Comparison of ENCODE assay signal across 19 cellular contexts in the genomic region with DNA sequence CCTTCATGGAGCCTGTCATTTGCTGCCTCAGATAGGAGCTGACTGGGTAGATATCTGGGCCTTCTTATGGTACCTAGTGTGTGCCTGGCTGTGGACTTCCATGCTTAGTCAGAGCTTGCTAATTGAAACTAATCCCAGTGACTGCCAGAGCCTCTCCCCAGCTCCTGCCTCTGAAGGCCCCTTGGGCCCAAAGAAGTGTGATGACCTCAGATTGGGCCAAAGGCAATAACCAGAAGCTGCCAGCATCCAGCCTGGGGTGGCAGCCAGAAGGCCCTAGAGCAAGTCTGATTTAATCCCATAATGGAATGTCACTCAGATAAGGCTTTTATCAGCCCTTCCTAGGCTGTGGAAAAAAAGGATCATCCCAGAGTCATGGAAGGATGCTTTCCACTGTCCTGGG. TPM values are rescaled to one million over a fixed set of nuclear protein-coding genes. Genes with fewer than 3 reads are reported as not detected.
DNase-seq lines count a peak whose midpoint lies in the region; ATAC-seq, FAIRE-seq and TF ChIP-seq lines count a peak whose summit lies in the region.
"Had no signal": no experiment of that assay in that cellular context is flagged by ENCODE, and none has a peak within 500 bp of the region (broad histone marks: within the 10 kb centered on the region; RNA-seq: fewer than 3 reads in every experiment).

No MANE protein-coding gene starts in this region.

- intact Hi-C loops in K562 (cut with micrococcal nuclease), result no loop called here

- H3K36me3 ChIP-seq in K562 (ENCODE audit: control insufficient read depth, insufficient read depth, low read length), result no peaks in the 10 kb centered on the region
- H3K36me3 ChIP-seq: SJSA1, upper lobe of left lung had no signal

- peaks cover 4 to 5% of the 10 kb centered on the region in 2 experiments; a peak in 2 of 5 replicates for H3K4me1 ChIP-seq in K562 (replicated peaks in 1 of 2; ENCODE audit: control insufficient read depth in 2 of 2, insufficient read depth in 2 of 2, low read length in 2 of 2)
- H3K4me1 ChIP-seq: upper lobe of left lung had no signal

- H3K27me3 ChIP-seq in K562 (ENCODE audit: control insufficient read depth in 2 of 2, insufficient read depth in 2 of 2, low read length in 2 of 2), result peaks cover 0 to 5% of the 10 kb centered on the region in 2 experiments; a peak in 2 of 5 replicates
- H3K27me3 ChIP-seq: SJSA1, upper lobe of left lung had no signal

- H3K4me2 ChIP-seq in K562 (ENCODE audit: insufficient read depth, low read length), result no peak overlapping the region

- no peak for TF ChIP-seq POLR2A in K562 (conservative IDR thresholded peaks at IDR 0.05)

- ATAC-seq in K562, result 0 out of 3 replicates have a peak, but pooled peaks have one; percentile 17
- ATAC-seq in HG03457 (IDR thresholded peaks at IDR 0.05; ENCODE audit: unreplicated experiment), result no peak

- no peak overlapping the region for H3K27ac Mint-ChIP-seq in HFFc6

- no peaks in the 10 kb centered on the region for H4K20me1 ChIP-seq in K562 (replicated peaks; ENCODE audit: control insufficient read depth, insufficient read depth, low read length)

- peaks cover 5% of the 10 kb centered on the region for H3K36me3 Mint-ChIP-seq in HFFc6 (ENCODE audit: low read depth)

- no peak overlapping the region for H3K4me3 Mint-ChIP-seq in HFFc6

- H3K9me3 ChIP-seq in K562 (replicated peaks; ENCODE audit: control insufficient read depth, insufficient read depth, low read depth, low read length), result 0 out of 2 replicates have a peak, but pooled peaks cover 3% of the 10 kb centered on the region
- H3K9me3 ChIP-seq: upper lobe of left lung had no signal

- no TSS peak for BruUV-seq in K562 (replicated peaks; lab: Mats Ljungman, UMichigan)

- no peak overlapping the region for H3K4me3 ChIP-seq in K562
- H3K4me3 ChIP-seq: SJSA1, upper lobe of left lung had no signal

- TF ChIP-seq CTCF in HFFc6 (IDR thresholded peaks at IDR 0.05), result no peak
- no peak for TF ChIP-seq CTCF in K562 (IDR thresholded peaks at IDR 0.05 in 2 of 3, conservative IDR thresholded peaks at IDR 0.05 in 1 of 3; ENCODE audit: insufficient read depth in 2 of 3, low read depth in 1 of 3, low read length in 3 of 3)

- no peak for TF ChIP-seq EP300 in K562 (IDR thresholded peaks at IDR 0.05; ENCODE audit: low read length)

- peaks cover 15% of the 10 kb centered on the region for H3K9me3 Mint-ChIP-seq in HFFc6

- no peak for TF ChIP-seq RAD21 in K562 (CRISPR knock-in tag; conservative IDR thresholded peaks at IDR 0.05 in 1 of 2, IDR thresholded peaks at IDR 0.05 in 1 of 2)

- H3K9ac ChIP-seq in K562 (ENCODE audit: insufficient read depth in 1 of 2, low read depth in 2 of 2, low read length in 2 of 2), result no peak overlapping the region

- H3K27me3 Mint-ChIP-seq in HFFc6 (ENCODE audit: insufficient read depth), result peaks cover 7% of the 10 kb centered on the region

- H3K4me1 Mint-ChIP-seq in HFFc6 (ENCODE audit: low read depth), result peaks cover 16% of the 10 kb centered on the region

- H3K79me2 ChIP-seq in K562 (ENCODE audit: control insufficient read depth, insufficient read depth, low read length), result no peaks in the 10 kb centered on the region

- H3K9me1 ChIP-seq in K562 (ENCODE audit: control insufficient read depth, insufficient read depth, low read length), result no peaks in the 10 kb centered on the region

- in situ Hi-C loops in K562 (cut with MboI), result no loop called here

- POLR2A ChIA-PET in K562 (lab: Yijun Ruan, JAX), result interaction anchor here (0.9 kb wide), 1 partner anchor 19 kb away, joined by 3 read pairs; no protein-coding TSS in a partner anchor

- DNase-seq in A172 (ENCODE audit: low spot score) (peak; percentile 65), HFFc6 (peak; percentile 59), K562 (ENCODE audit: extremely low read depth in 1 of 4, low spot score in 3 of 4) (peak in 1 of 4 experiments; percentile 16), islet precursor cell (peak; percentile 92), DMS53 treated with DMSO at 0.1 percent for 48 hours (lab: John Stamatoyannopoulos, UW; ENCODE audit: unreplicated experiment) (no peak), UCSD-AML1 (lab: John Stamatoyannopoulos, UW; ENCODE audit: unreplicated experiment) (no peak)
- no peak for DNase-seq in central memory CD4-positive, alpha-beta T cell
- DNase-seq: ACHN; activated CD4-positive, CD25-positive, alpha-beta regulatory T cell; activated T-cell treated with anti-CD3 and anti-CD28 coated beads for 4 hours; anterior cingulate cortex; effector CD8-positive, alpha-beta T cell; NCI-H1436; stimulated activated CD4-positive, alpha-beta T cell treated with anti-CD3 and anti-CD28 coated beads, Interleukin-15, amount 100 ng/mL, for 24 hours; upper lobe of left lung had no signal

- no peak for FAIRE-seq in K562 (lab: Jason Lieb, UNC)
- FAIRE-seq: GM18507 had no signal

- H2AFZ ChIP-seq in K562 (ENCODE audit: low read depth, low read length), result no peak overlapping the region

- CTCF ChIA-PET in K562 (lab: Yijun Ruan, JAX; ENCODE audit: low intra/inter-chr PET ratio), result no interaction called here

- H3K27ac ChIP-seq in K562 (ENCODE audit: extremely low read depth, low read depth, low read length), result no peak overlapping the region
- H3K27ac ChIP-seq: SJSA1, upper lobe of left lung had no signal

RNA-seq across cellular contexts. Expression of a gene that starts 17.1 kb away (rescaled TPM):
- total RNA-seq in A172 (2014; rRNA removed; shearing (Covaris generic)), result 69.5 and 72.6 TPM in 2 replicates
- 10 to 100 TPM; 21.6 to 29.3 (median 28.6) TPM for total RNA-seq in HFFc6 (2021; fragmentation: NEBNext Ultra II Directional; extraction: Animal tissue kit (Norgen Biotek cat#: 25700))
- total RNA-seq in K562 (2011; cell fraction: chromatin; rRNA removed; ENCODE audit: low replicate concordance), result 54.9 and 94.0 TPM in 2 replicates
- total RNA-seq in K562 (2011; cell fraction: nucleolus; rRNA removed), result 43.7 and 49.0 TPM in 2 replicates
- total RNA-seq in K562 (2011; cell fraction: nucleoplasm; rRNA removed), result 44.3 and 54.0 TPM in 2 replicates
- total RNA-seq in K562 (2014; rRNA removed) (34.5 and 44.1 TPM in 2 replicates), K562 (2014; rRNA removed; fragmentation: Illumina TruSeq; extraction: Trizol) (65.5 and 70.7 TPM in 2 replicates), K562 (2015; rRNA removed; fragmentation: Illumina TruSeq; extraction: Trizol) (54.8 and 58.4 TPM in 2 replicates), K562 (2021) (53.0 and 63.2 TPM in 2 replicates)
- polyA plus RNA-seq in K562 (2011; rRNA removed) (88.2 and 103 TPM in 2 replicates), K562 (2014; fragmentation: Illumina TruSeq; extraction: Trizol) (64.9 and 77.9 TPM in 2 replicates), K562 (2014; fragmentation: Nextera tagmentation; extraction: Ambion mirVana) (100 to 1,000 TPM; 123 to 157 TPM), K562 (2014; rRNA removed) (56.1 and 58.0 TPM in 2 replicates)
- 37.5 and 60.2 TPM in 2 replicates for polyA plus RNA-seq in K562 (2011; cell fraction: cytosol; rRNA removed)
- 72.5 and 118 TPM in 2 replicates for polyA plus RNA-seq in K562 (2011; cell fraction: nucleus; rRNA removed)
- polyA plus RNA-seq in K562 (2012), result 35.6 and 40.4 TPM in 2 replicates
- polyA minus RNA-seq in K562 (2011; rRNA and poly(A)+ RNA removed), result 62.2 and 66.4 TPM in 2 replicates
- polyA minus RNA-seq in K562 (2011; cell fraction: cytosol; rRNA and poly(A)+ RNA removed), result 18.3 and 26.3 TPM in 2 replicates
- polyA minus RNA-seq in K562 (2011; cell fraction: nucleus; rRNA and poly(A)+ RNA removed), result 49.7 and 57.3 TPM in 2 replicates

RNA-seq across cellular contexts. Expression of a gene that starts 44.2 kb away (rescaled TPM):
- total RNA-seq in A172 (2014; rRNA removed; shearing (Covaris generic)), result not detected in 2 replicates
- not detected for total RNA-seq in HFFc6 (2021; fragmentation: NEBNext Ultra II Directional; extraction: Animal tissue kit (Norgen Biotek cat#: 25700))
- 0.37 TPM in 2 replicates for total RNA-seq in K562 (2011; cell fraction: chromatin; rRNA removed; ENCODE audit: low replicate concordance)
- total RNA-seq in K562 (2011; cell fraction: nucleolus; rRNA removed), result 0.50 and 0.66 TPM in 2 replicates
- total RNA-seq in K562 (2011; cell fraction: nucleoplasm; rRNA removed), result 0.44 and 0.76 TPM in 2 replicates
- total RNA-seq in K562 (2014; rRNA removed), result not detected in 2 replicates
- not detected in 2 replicates for total RNA-seq in K562 (2014; rRNA removed; fragmentation: Illumina TruSeq; extraction: Trizol)
- total RNA-seq in K562 (2015; rRNA removed; fragmentation: Illumina TruSeq; extraction: Trizol), result not detected in 2 replicates
- total RNA-seq in K562 (2021), result not detected in 2 replicates
- polyA plus RNA-seq in K562 (2011; rRNA removed), result 0.08 and 0.42 TPM in 2 replicates
- polyA plus RNA-seq in K562 (2011; cell fraction: cytosol; rRNA removed), result 0.42 and 0.47 TPM in 2 replicates
- polyA plus RNA-seq in K562 (2011; cell fraction: nucleus; rRNA removed), result 0.11 and 0.14 TPM in 2 replicates
- 0.06 and 0.10 TPM in 2 replicates for polyA plus RNA-seq in K562 (2012)
- polyA plus RNA-seq in K562 (2014; fragmentation: Illumina TruSeq; extraction: Trizol), result 0.09 and 0.10 TPM in 2 replicates
- not detected for polyA plus RNA-seq in K562 (2014; fragmentation: Nextera tagmentation; extraction: Ambion mirVana)
- 0.05 and 0.12 TPM in 2 replicates for polyA plus RNA-seq in K562 (2014; rRNA removed)
- polyA minus RNA-seq in K562 (2011; rRNA and poly(A)+ RNA removed), result 0.09 TPM in 1 of 2 replicates, not detected in the other
- not detected in 2 replicates for polyA minus RNA-seq in K562 (2011; cell fraction: cytosol; rRNA and poly(A)+ RNA removed)
- not detected in 2 replicates for polyA minus RNA-seq in K562 (2011; cell fraction: nucleus; rRNA and poly(A)+ RNA removed)
- total RNA-seq: lung microvascular endothelial cell, SJSA1 had no signal

RNA-seq across cellular contexts. Expression of a gene that starts 51.3 kb away (rescaled TPM):
- total RNA-seq in A172 (2014; rRNA removed; shearing (Covaris generic)), result 105 and 109 TPM in 2 replicates
- total RNA-seq in HFFc6 (2021; fragmentation: NEBNext Ultra II Directional; extraction: Animal tissue kit (Norgen Biotek cat#: 25700)), result 10 to 100 TPM; 32.8 to 83.9 (median 79.4) TPM
- 122 and 137 TPM in 2 replicates for total RNA-seq in K562 (2011; cell fraction: chromatin; rRNA removed; ENCODE audit: low replicate concordance)
- total RNA-seq in K562 (2011; cell fraction: nucleolus; rRNA removed), result 95.4 and 97.0 TPM in 2 replicates
- 81.0 and 82.0 TPM in 2 replicates for total RNA-seq in K562 (2011; cell fraction: nucleoplasm; rRNA removed)
- total RNA-seq in K562 (2014; rRNA removed), result 40.8 and 44.9 TPM in 2 replicates
- 61.2 and 63.1 TPM in 2 replicates for total RNA-seq in K562 (2014; rRNA removed; fragmentation: Illumina TruSeq; extraction: Trizol)
- 51.9 and 55.5 TPM in 2 replicates for total RNA-seq in K562 (2015; rRNA removed; fragmentation: Illumina TruSeq; extraction: Trizol)
- total RNA-seq in K562 (2021), result 49.0 and 52.6 TPM in 2 replicates
- polyA plus RNA-seq in K562 (2011; rRNA removed), result 53.9 and 57.0 TPM in 2 replicates
- polyA plus RNA-seq in K562 (2011; cell fraction: cytosol; rRNA removed), result 31.9 and 42.7 TPM in 2 replicates
- polyA plus RNA-seq in K562 (2011; cell fraction: nucleus; rRNA removed), result 94.3 and 132 TPM in 2 replicates
- polyA plus RNA-seq in K562 (2012), result 28.5 and 32.7 TPM in 2 replicates
- polyA plus RNA-seq in K562 (2014; fragmentation: Illumina TruSeq; extraction: Trizol), result 52.3 and 59.6 TPM in 2 replicates
- 10 to 100 TPM; 39.8 to 58.7 TPM for polyA plus RNA-seq in K562 (2014; fragmentation: Nextera tagmentation; extraction: Ambion mirVana)
- 36.8 and 39.6 TPM in 2 replicates for polyA plus RNA-seq in K562 (2014; rRNA removed)
- 126 and 142 TPM in 2 replicates for polyA minus RNA-seq in K562 (2011; rRNA and poly(A)+ RNA removed)
- 49.5 and 58.0 TPM in 2 replicates for polyA minus RNA-seq in K562 (2011; cell fraction: cytosol; rRNA and poly(A)+ RNA removed)
- 73.5 and 136 TPM in 2 replicates for polyA minus RNA-seq in K562 (2011; cell fraction: nucleus; rRNA and poly(A)+ RNA removed)

RNA-seq across cellular contexts. Expression of a gene that starts 51.8 kb away (rescaled TPM):
- total RNA-seq in A172 (2014; rRNA removed; shearing (Covaris generic)), result 63.6 and 91.5 TPM in 2 replicates
- total RNA-seq in HFFc6 (2021; fragmentation: NEBNext Ultra II Directional; extraction: Animal tissue kit (Norgen Biotek cat#: 25700)), result 10 to 100 TPM; 42.8 to 50.2 (median 45.2) TPM
- 262 and 465 TPM in 2 replicates for total RNA-seq in K562 (2011; cell fraction: chromatin; rRNA removed; ENCODE audit: low replicate concordance)
- 139 and 153 TPM in 2 replicates for total RNA-seq in K562 (2011; cell fraction: nucleolus; rRNA removed)
- 257 and 290 TPM in 2 replicates for total RNA-seq in K562 (2011; cell fraction: nucleoplasm; rRNA removed)
- total RNA-seq in K562 (2014; rRNA removed) (53.9 and 54.6 TPM in 2 replicates), K562 (2014; rRNA removed; fragmentation: Illumina TruSeq; extraction: Trizol) (71.2 and 85.6 TPM in 2 replicates), K562 (2015; rRNA removed; fragmentation: Illumina TruSeq; extraction: Trizol) (55.2 and 57.1 TPM in 2 replicates), K562 (2021) (65.7 and 74.1 TPM in 2 replicates)
- polyA plus RNA-seq in K562 (2011; rRNA removed) (163 and 175 TPM in 2 replicates), K562 (2014; fragmentation: Illumina TruSeq; extraction: Trizol) (87.9 and 88.4 TPM in 2 replicates), K562 (2014; fragmentation: Nextera tagmentation; extraction: Ambion mirVana) (100 to 1,000 TPM in 1 of 2 experiments, 10 to 100 TPM in 1; 89.5 to 141 TPM), K562 (2014; rRNA removed) (76.8 and 87.0 TPM in 2 replicates)
- 43.2 and 73.7 TPM in 2 replicates for polyA plus RNA-seq in K562 (2011; cell fraction: cytosol; rRNA removed)
- 342 and 416 TPM in 2 replicates for polyA plus RNA-seq in K562 (2011; cell fraction: nucleus; rRNA removed)
- 62.7 and 76.2 TPM in 2 replicates for polyA plus RNA-seq in K562 (2012)
- 110 and 130 TPM in 2 replicates for polyA minus RNA-seq in K562 (2011; rRNA and poly(A)+ RNA removed)
- 22.6 and 38.0 TPM in 2 replicates for polyA minus RNA-seq in K562 (2011; cell fraction: cytosol; rRNA and poly(A)+ RNA removed)
- 75.5 and 117 TPM in 2 replicates for polyA minus RNA-seq in K562 (2011; cell fraction: nucleus; rRNA and poly(A)+ RNA removed)

Comparison
In these comparisons a context has a peak if more than half of its experiments do, and no peak if none do; other contexts are left out.
1. DNase-seq: peak in A172 (single experiment), HFFc6 (single experiment) and islet precursor cell (single experiment); none in DMS53 treated with DMSO at 0.1 percent for 48 hours (single experiment), central memory CD4-positive, alpha-beta T cell (single experiment) and UCSD-AML1 (single experiment).